11 cellular contexts compared by ENCODE assay signal in the genomic region with DNA sequence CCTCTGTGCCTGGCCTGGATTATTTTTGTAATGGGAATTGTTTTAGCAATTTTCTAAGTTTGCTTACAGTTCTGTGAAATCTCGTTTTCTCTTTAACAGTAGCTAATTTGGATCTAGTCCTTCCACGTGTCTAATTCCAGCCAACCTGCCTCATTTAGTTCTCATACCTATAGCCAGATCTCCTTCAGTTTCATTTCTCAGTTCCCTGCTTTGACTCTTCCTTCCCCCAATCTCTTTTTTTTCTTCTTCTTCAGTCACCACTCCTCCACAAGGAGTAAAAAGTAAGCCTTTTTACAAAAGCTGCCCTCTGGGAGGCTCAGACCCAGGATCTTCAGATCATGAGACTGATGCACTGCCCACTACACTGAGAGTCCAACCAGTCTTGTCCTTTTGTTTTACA. TPM values are rescaled to one million over a fixed set of nuclear protein-coding genes. Genes with fewer than 3 reads are reported as not detected.
DNase-seq lines count a peak whose midpoint lies in the region; ATAC-seq and TF ChIP-seq lines count a peak whose summit lies in the region.
"Had no signal": no experiment of that assay in that cellular context is flagged by ENCODE, and none has a peak within 500 bp of the region (broad histone marks: within the 10 kb centered on the region; RNA-seq: fewer than 3 reads in every experiment).

No MANE protein-coding gene starts in this region.

- no peak overlapping the region for H4K5ac ChIP-seq in H9 (ENCODE audit: insufficient read length, low read depth, low read length)

- no peak overlapping the region for H2BK20ac ChIP-seq in H9 (ENCODE audit: low read depth, low read length, poor library complexity, severe bottlenecking)

- POLR2A ChIA-PET in activated CD8-positive, alpha-beta T cell treated with anti-CD3 and anti-CD28 coated beads for 36 hours (lab: Charles Lee): interaction anchor here (1.0 to 2.7 kb wide), 5 partner anchors 8 to 235 kb away, joined by 4 to 10 read pairs (median 5); no protein-coding TSS in a partner anchor

- no CpG with 5 or more reads among the region's 2 CpGs for WGBS in H9 (ENCODE audit: extremely low coverage, insufficient read length, low lambda C conversion rate)

- H3K56ac ChIP-seq in H9 (ENCODE audit: insufficient read length, low read depth, low read length): no peak overlapping the region

- no peak overlapping the region for H3K23ac ChIP-seq in H9 (ENCODE audit: insufficient read length, low read depth, low read length)

- no peak for ATAC-seq in activated CD8-positive, alpha-beta T cell treated with anti-CD3 and anti-CD28 coated beads for 36 hours
- ATAC-seq in memory B cell (ENCODE audit: low read depth) (no peak), GM21717 (IDR thresholded peaks at IDR 0.05; ENCODE audit: unreplicated experiment) (no peak), HG03039 (IDR thresholded peaks at IDR 0.05; ENCODE audit: unreplicated experiment) (no peak)

- H3K4me1 ChIP-seq in H9 (ENCODE audit: insufficient read depth, low read length): peaks cover 4% of the 10 kb centered on the region; the same call in 1 of the 2 replicates

- no peak overlapping the region for H3T11ph ChIP-seq in H9 (ENCODE audit: low read length)

- H3K4ac ChIP-seq in H9 (ENCODE audit: low read depth, low read length): no peak overlapping the region

- no peak overlapping the region for H3K14ac ChIP-seq in H9 (ENCODE audit: insufficient read depth, low read length)

- no peak overlapping the region for H4K8ac ChIP-seq in H9 (replicated peaks; ENCODE audit: insufficient read length, low read depth, low read length)

- H3K36me3 Mint-ChIP-seq in H9 (ENCODE audit: insufficient read depth in 1 of 3, low read depth in 3 of 3): peaks cover 15 to 47% (median 40%) of the 10 kb centered on the region in 3 experiments
- peaks cover 28% of the 10 kb centered on the region for H3K36me3 Mint-ChIP-seq in activated CD8-positive, alpha-beta T cell treated with anti-CD3 and anti-CD28 coated beads for 36 hours (ENCODE audit: low read depth)
- peaks cover 16% of the 10 kb centered on the region for H3K36me3 Mint-ChIP-seq in memory B cell

- no peaks in the 10 kb centered on the region for H3K9me3 ChIP-seq in H9 (ENCODE audit: control insufficient read depth, low read depth, low read length)

- H3K27me3 Mint-ChIP-seq in H9 (ENCODE audit: low read depth) (no peaks in the 10 kb centered on the region), memory B cell (no peaks in the 10 kb centered on the region)
- no peaks in the 10 kb centered on the region for H3K27me3 Mint-ChIP-seq in activated CD8-positive, alpha-beta T cell treated with anti-CD3 and anti-CD28 coated beads for 36 hours

- H2BK15ac ChIP-seq in H9 (ENCODE audit: low read depth, low read length): no peak overlapping the region

- CTCF ChIA-PET in activated CD8-positive, alpha-beta T cell treated with anti-CD3 and anti-CD28 coated beads for 36 hours (lab: Charles Lee): interaction anchor here (0.8 to 13.7 kb wide), 5 partner anchors 11 to 78 kb away, joined by 3 to 291 read pairs (median 51); a partner anchor contains a TSS

- H3K9me3 Mint-ChIP-seq in H9: no peaks in the 10 kb centered on the region
- no peaks in the 10 kb centered on the region for H3K9me3 Mint-ChIP-seq in activated CD8-positive, alpha-beta T cell treated with anti-CD3 and anti-CD28 coated beads for 36 hours
- H3K9me3 Mint-ChIP-seq in memory B cell: no peaks in the 10 kb centered on the region

- H3K9ac ChIP-seq in H9 (ENCODE audit: extremely low read depth, insufficient read length, low read length): no peak overlapping the region

- H2AK5ac ChIP-seq in H9 (ENCODE audit: insufficient read length, low read length): no peak overlapping the region

- no peak overlapping the region for H2AFZ ChIP-seq in H9 (ENCODE audit: low read length)

- TF ChIP-seq CTCF in C4-2B (conservative IDR thresholded peaks at IDR 0.05): no peak
- no peak for TF ChIP-seq CTCF in H9 (conservative IDR thresholded peaks at IDR 0.05)
- TF ChIP-seq CTCF in activated CD8-positive, alpha-beta T cell treated with anti-CD3 and anti-CD28 coated beads for 36 hours (IDR thresholded peaks at IDR 0.05): no peak

- H4K91ac ChIP-seq in H9 (ENCODE audit: insufficient read length, low read depth, low read length): no peak overlapping the region

- no peaks in the 10 kb centered on the region for H3K27me3 ChIP-seq in H9 (ENCODE audit: insufficient read depth, low read length)

- H3K4me2 ChIP-seq in H9 (ENCODE audit: insufficient read depth, insufficient read length, low read length): no peak overlapping the region

- H2BK12ac ChIP-seq in H9 (ENCODE audit: insufficient read length, low read depth, low read length): no peak overlapping the region

- H3K27ac ChIP-seq in C4-2B (peak overlapping the region; percentile 90; the same call in 1 of the 2 replicates), H9 (ENCODE audit: insufficient read length, low read depth, low read length) (no peak overlapping the region)

- H3K4me3 Mint-ChIP-seq in H9 (peak overlapping the region; percentile 0 to 74), memory B cell (peak overlapping the region; percentile 33)
- peak overlapping the region; percentile 94 for H3K4me3 Mint-ChIP-seq in activated CD8-positive, alpha-beta T cell treated with anti-CD3 and anti-CD28 coated beads for 36 hours

- H3K27ac Mint-ChIP-seq in H9 (peak overlapping the region; percentile 5 to 66 (median 62); a peak in 5 of 7 replicates), memory B cell (peak overlapping the region; percentile 51)
- peak overlapping the region; percentile 91 for H3K27ac Mint-ChIP-seq in activated CD8-positive, alpha-beta T cell treated with anti-CD3 and anti-CD28 coated beads for 36 hours

- DNase-seq in H9 (no peak), memory B cell (ENCODE audit: low spot score in 2 of 2) (no peak), iPS-NIHi11 (ENCODE audit: low spot score) (no peak), HT-29 (ENCODE audit: low spot score) (no peak)
- no peak for DNase-seq in activated CD8-positive, alpha-beta T cell treated with anti-CD3 and anti-CD28 coated beads for 36 hours
- DNase-seq: activated CD4-positive, alpha-beta T cell treated with anti-CD3 and anti-CD28 coated beads, Interleukin-2, amount 50 U/mL, for 4 hours; DMS79; NK-92 treated with Interleukin-12 subunit alpha and Interleukin-12 subunit beta, amount 100 ng/mL, for 24 hours had no signal

- H3K79me1 ChIP-seq in H9 (ENCODE audit: insufficient read depth, low read depth, low read length, poor library complexity, severe bottlenecking): no peaks in the 10 kb centered on the region

- H3K79me2 ChIP-seq in H9 (ENCODE audit: insufficient read depth, low read length): no peaks in the 10 kb centered on the region; the same call in 1 of the 2 replicates

- peaks cover 19% of the 10 kb centered on the region for H3K23me2 ChIP-seq in H9 (ENCODE audit: insufficient read length, low read depth, low read length, poor library complexity, severe bottlenecking)

- H4K20me1 ChIP-seq in H9 (ENCODE audit: control insufficient read depth, insufficient read depth, insufficient read length): no peaks in the 10 kb centered on the region

- no peak overlapping the region for H3K18ac ChIP-seq in H9 (ENCODE audit: insufficient read length, low read depth, low read length)

- H2BK5ac ChIP-seq in H9 (ENCODE audit: insufficient read length, low read length): no peak overlapping the region

- peaks cover 21 to 40% of the 10 kb centered on the region in 2 experiments for H3K4me1 Mint-ChIP-seq in H9
- H3K4me1 Mint-ChIP-seq in activated CD8-positive, alpha-beta T cell treated with anti-CD3 and anti-CD28 coated beads for 36 hours (ENCODE audit: low read depth): peaks cover 36% of the 10 kb centered on the region
- peaks cover 37% of the 10 kb centered on the region for H3K4me1 Mint-ChIP-seq in memory B cell

- no peak overlapping the region for H2BK120ac ChIP-seq in H9 (ENCODE audit: low read depth, low read length, poor library complexity, severe bottlenecking)

- intact Hi-C loops in activated CD8-positive, alpha-beta T cell treated with anti-CD3 and anti-CD28 coated beads for 36 hours (cut with micrococcal nuclease): no loop called here

RNA-seq across cellular contexts. Expression of a gene that starts 1.4 kb away (rescaled TPM):
- total RNA-seq in H9 (2021): 13.4 and 15.6 TPM in 2 replicates
- 1 to 10 TPM; 5.1 to 7.6 TPM for total RNA-seq in activated CD8-positive, alpha-beta T cell treated with anti-CD3 and anti-CD28 coated beads for 36 hours
- 13.5 and 30.0 TPM in 2 replicates for total RNA-seq in HT-29 (2014; rRNA removed; shearing (Covaris generic))

RNA-seq across cellular contexts. Expression of a gene that starts 6.0 kb away (rescaled TPM):
- total RNA-seq in H9 (2021): 19.2 and 19.4 TPM in 2 replicates
- 1 to 10 TPM in 1 of 2 experiments, under 1 TPM in 1; 0.78 to 1.0 TPM for total RNA-seq in activated CD8-positive, alpha-beta T cell treated with anti-CD3 and anti-CD28 coated beads for 36 hours
- 0.58 TPM in 1 of 2 replicates, not detected in the other for total RNA-seq in HT-29 (2014; rRNA removed; shearing (Covaris generic))

RNA-seq across cellular contexts. Expression of a gene that starts 10.1 kb away (rescaled TPM):
- 107 and 121 TPM in 2 replicates for total RNA-seq in H9 (2021)
- total RNA-seq in activated CD8-positive, alpha-beta T cell treated with anti-CD3 and anti-CD28 coated beads for 36 hours: 100 to 1,000 TPM; 146 to 155 TPM
- total RNA-seq in HT-29 (2014; rRNA removed; shearing (Covaris generic)): 67.6 and 77.9 TPM in 2 replicates

RNA-seq across cellular contexts. Expression of a gene that starts 21.1 kb away (rescaled TPM):
- 6.7 and 6.8 TPM in 2 replicates for total RNA-seq in H9 (2021)
- total RNA-seq in activated CD8-positive, alpha-beta T cell treated with anti-CD3 and anti-CD28 coated beads for 36 hours: under 1 TPM; 0.25 to 0.51 TPM
- total RNA-seq in HT-29 (2014; rRNA removed; shearing (Covaris generic)): not detected in 2 replicates

Comparison
In these comparisons a context has a peak if more than half of its experiments do, and no peak if none do; other contexts are left out.
1. H3K4me3 Mint-ChIP-seq: peak in every context shown above with its lines; median percentile 94 in activated CD8-positive, alpha-beta T cell treated with anti-CD3 and anti-CD28 coated beads for 36 hours; 37 in H9; 33 in memory B cell.